ENCODE assay signal across 1 cellular context in genomic region chr4:181559637-181560036, GRCh38.
TF ChIP-seq lines count a peak whose summit lies in the region.

No MANE protein-coding gene starts in this region.

TF ChIP-seq in IMR-90, 13 proteins besides CTCF, POLR2A, EP300 and RAD21:
- TF ChIP-seq BHLHE40 (IDR thresholded peaks at IDR 0.05; ENCODE audit: low read depth, low read length) (no peak), ELK1 (IDR thresholded peaks at IDR 0.05; ENCODE audit: borderline replicate concordance, low read depth, low read length) (no peak)
TF ChIP-seq in IMR-90: peak in this region for 0.
